21 cellular contexts compared by ENCODE assay signal in the genomic region with DNA sequence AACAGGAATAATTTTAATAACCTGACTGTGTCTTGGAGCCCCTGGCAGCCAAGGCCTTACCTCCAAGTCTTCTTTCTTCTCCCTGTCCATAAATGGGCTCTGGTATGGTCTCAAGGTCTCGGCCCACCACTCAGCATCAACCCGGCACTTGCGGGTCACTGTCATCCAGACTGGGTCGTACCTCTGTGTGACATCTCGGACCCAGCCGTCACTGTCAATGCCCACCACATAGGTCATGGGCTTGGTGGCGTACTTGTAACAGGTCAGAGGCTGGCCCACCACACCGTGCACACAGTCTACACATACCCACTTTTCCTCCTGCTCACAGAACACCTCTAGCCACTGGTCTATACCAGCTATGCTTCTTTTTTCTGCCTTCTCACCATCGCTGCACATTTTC. TPM values are rescaled to one million over a fixed set of nuclear protein-coding genes. Genes with fewer than 3 reads are reported as not detected.
DNase-seq lines count a peak whose midpoint lies in the region; ATAC-seq and TF ChIP-seq lines count a peak whose summit lies in the region.
"Had no signal": no experiment of that assay in that cellular context is flagged by ENCODE, and none has a peak within 500 bp of the region (broad histone marks: within the 10 kb centered on the region; RNA-seq: fewer than 3 reads in every experiment).

No MANE protein-coding gene starts in this region.

- H3K27ac Mint-ChIP-seq in activated CD4-positive, alpha-beta T cell treated with anti-CD3 and anti-CD28 coated beads, Interleukin-2, amount 10 ng/mL, durations not matched to agents 24 days and 14 days, result no peak overlapping the region
- no peak overlapping the region for H3K27ac Mint-ChIP-seq in activated CD4-positive, alpha-beta T cell treated with anti-CD3 and anti-CD28 coated beads for 36 hours
- peak overlapping the region; percentile 84 for H3K27ac Mint-ChIP-seq in T-helper 17 cell

- H3K4me3 Mint-ChIP-seq in activated CD4-positive, alpha-beta T cell treated with anti-CD3 and anti-CD28 coated beads, Interleukin-2, amount 10 ng/mL, durations not matched to agents 24 days and 14 days, result no peak overlapping the region
- no peak overlapping the region for H3K4me3 Mint-ChIP-seq in activated CD4-positive, alpha-beta T cell treated with anti-CD3 and anti-CD28 coated beads for 36 hours
- H3K4me3 Mint-ChIP-seq in T-helper 17 cell, result no peak overlapping the region
- H3K4me3 Mint-ChIP-seq: CD4-positive, alpha-beta memory T cell had no signal

- peak overlapping the region; percentile 13 for H3K4me3 ChIP-seq in psoas muscle
- H3K4me3 ChIP-seq: BLaER1 treated with 17β-estradiol and CSF1 and Interleukin-3, amounts not matched to agents 10 nM and 100 nM; GM12878; Peyer's patch had no signal

- WGBS in psoas muscle, 3 donors, result 96% methylated on average over 9 of the region's 9 CpGs

- TF ChIP-seq CTCF in psoas muscle (IDR thresholded peaks at IDR 0.05), result no peak

- ATAC-seq in activated CD4-positive, alpha-beta T cell treated with anti-CD3 and anti-CD28 coated beads for 36 hours, result no peak
- ATAC-seq in T-helper 17 cell, result no peak
- no peak for ATAC-seq in psoas muscle
- ATAC-seq: GM12878 had no signal

- peaks cover 13% of the 10 kb centered on the region for H3K4me1 ChIP-seq in psoas muscle
- H3K4me1 ChIP-seq: Peyer's patch had no signal

- H3K4me1 Mint-ChIP-seq in activated CD4-positive, alpha-beta T cell treated with anti-CD3 and anti-CD28 coated beads, Interleukin-2, amount 10 ng/mL, durations not matched to agents 24 days and 14 days, result peaks cover 5% of the 10 kb centered on the region
- peaks cover 4% of the 10 kb centered on the region for H3K4me1 Mint-ChIP-seq in activated CD4-positive, alpha-beta T cell treated with anti-CD3 and anti-CD28 coated beads for 36 hours
- peaks cover 12% of the 10 kb centered on the region for H3K4me1 Mint-ChIP-seq in T-helper 17 cell

- H3K36me3 Mint-ChIP-seq in activated CD4-positive, alpha-beta T cell treated with anti-CD3 and anti-CD28 coated beads, Interleukin-2, amount 10 ng/mL, durations not matched to agents 24 days and 14 days (ENCODE audit: low read depth), result peaks cover 70% of the 10 kb centered on the region
- peaks cover 64% of the 10 kb centered on the region for H3K36me3 Mint-ChIP-seq in activated CD4-positive, alpha-beta T cell treated with anti-CD3 and anti-CD28 coated beads for 36 hours (ENCODE audit: low read depth)
- peaks cover 29% of the 10 kb centered on the region for H3K36me3 Mint-ChIP-seq in T-helper 17 cell (ENCODE audit: low read depth)

- POLR2A ChIA-PET in activated CD4-positive, alpha-beta T cell treated with anti-CD3 and anti-CD28 coated beads for 36 hours (lab: Charles Lee), result interaction anchor here (1.0 kb wide), 1 partner anchor 21 kb away, joined by 3 read pairs; the partner anchor contains the start of genes LSM3 and XPC

- DNase-seq in activated CD4-positive, alpha-beta T cell treated with anti-CD3 and anti-CD28 coated beads, Interleukin-2, amount 10 ng/mL, durations not matched to agents 24 days and 14 days, result peak; percentile 50
- DNase-seq in activated CD4-positive, alpha-beta T cell treated with anti-CD3 and anti-CD28 coated beads for 36 hours, result no peak
- no peak for DNase-seq in T-helper 17 cell
- no peak for DNase-seq in epithelial cell of prostate (ENCODE audit: low read depth, low spot score)
- no peak for DNase-seq in psoas muscle
- no peak for DNase-seq in stimulated activated CD4-positive, alpha-beta T cell treated with anti-CD3 and anti-CD28 coated beads, Interleukin-4, amount 100 ng/mL, for 1 hour
- DNase-seq in RKO (ENCODE audit: low spot score), result no peak
- no peak for DNase-seq in AG20443 (ENCODE audit: low spot score)
- DNase-seq: ACHN; CD4-positive, alpha-beta memory T cell; DND-41; Kasumi-1; NCI-H1694; NCI-H2081; NCI-H2171; NCI-H345; NCI-H524; Peyer's patch had no signal

- H3K9me3 Mint-ChIP-seq in activated CD4-positive, alpha-beta T cell treated with anti-CD3 and anti-CD28 coated beads, Interleukin-2, amount 10 ng/mL, durations not matched to agents 24 days and 14 days, result peaks cover 6% of the 10 kb centered on the region
- peaks cover 9% of the 10 kb centered on the region for H3K9me3 Mint-ChIP-seq in activated CD4-positive, alpha-beta T cell treated with anti-CD3 and anti-CD28 coated beads for 36 hours (ENCODE audit: low read depth)

- H3K27me3 ChIP-seq in psoas muscle (ENCODE audit: insufficient read depth in 3 of 3, low read length in 2 of 3), result no peaks in the 10 kb centered on the region
- H3K27me3 ChIP-seq: BLaER1 treated with 17β-estradiol and CSF1 and Interleukin-3, amounts not matched to agents 10 nM and 100 nM; Peyer's patch had no signal

- H3K9me3 ChIP-seq in T-helper 17 cell (ENCODE audit: control insufficient read depth, low read length, poor library complexity, severe bottlenecking) (peaks cover 15% of the 10 kb centered on the region), psoas muscle (peaks cover 15% of the 10 kb centered on the region)

- no peaks in the 10 kb centered on the region for H3K27me3 Mint-ChIP-seq in activated CD4-positive, alpha-beta T cell treated with anti-CD3 and anti-CD28 coated beads, Interleukin-2, amount 10 ng/mL, durations not matched to agents 24 days and 14 days
- H3K27me3 Mint-ChIP-seq in activated CD4-positive, alpha-beta T cell treated with anti-CD3 and anti-CD28 coated beads for 36 hours, result no peaks in the 10 kb centered on the region
- no peaks in the 10 kb centered on the region for H3K27me3 Mint-ChIP-seq in T-helper 17 cell
- H3K27me3 Mint-ChIP-seq: CD4-positive, alpha-beta memory T cell had no signal

- intact Hi-C loops in activated CD4-positive, alpha-beta T cell treated with anti-CD3 and anti-CD28 coated beads, Interleukin-2, amount 10 ng/mL, durations not matched to agents 24 days and 14 days (cut with micrococcal nuclease), result no loop called here
- intact Hi-C loops in activated CD4-positive, alpha-beta T cell treated with anti-CD3 and anti-CD28 coated beads for 36 hours (cut with DNase I, micrococcal nuclease), result no loop called here
- intact Hi-C loops in psoas muscle (cut with DNase I), result no loop called here

- CTCF ChIA-PET in activated CD4-positive, alpha-beta T cell treated with anti-CD3 and anti-CD28 coated beads for 36 hours (lab: Charles Lee), result interaction anchor here (1.3 kb wide), 1 partner anchor 16 kb away, joined by 3 read pairs; no protein-coding TSS in a partner anchor

- peaks cover 8 to 98% of the 10 kb centered on the region in 2 donors for H3K36me3 ChIP-seq in psoas muscle (ENCODE audit: insufficient read depth in 1 of 2, low read depth in 1 of 2)

- H3K27ac ChIP-seq in epithelial cell of prostate, result peak overlapping the region; percentile 83
- H3K27ac ChIP-seq in psoas muscle, result peak overlapping the region; percentile 56
- H3K27ac ChIP-seq: 22Rv1; BLaER1 treated with 17β-estradiol and CSF1 and Interleukin-3, amounts not matched to agents 10 nM and 100 nM; Peyer's patch had no signal

RNA-seq across cellular contexts. Expression of gene XPC, which starts 20.4 kb away (rescaled TPM):
- 29.7 and 32.3 TPM in 2 replicates for total RNA-seq in activated CD4-positive, alpha-beta T cell treated with anti-CD3 and anti-CD28 coated beads, Interleukin-2, amount 10 ng/mL, durations not matched to agents 24 days and 14 days
- 10 to 100 TPM; 24.3 to 24.7 TPM for total RNA-seq in activated CD4-positive, alpha-beta T cell treated with anti-CD3 and anti-CD28 coated beads for 36 hours
- total RNA-seq in T-helper 17 cell, result 10 to 100 TPM; 65.0 to 76.4 TPM
- total RNA-seq in psoas muscle, result 10 to 100 TPM; 15.1 to 19.5 (median 16.8) TPM
- 1 to 10 TPM; 5.3 to 8.4 (median 6.2) TPM for polyA plus RNA-seq in psoas muscle

RNA-seq across cellular contexts. Expression of gene LSM3, which starts 20.7 kb away (rescaled TPM):
- total RNA-seq in activated CD4-positive, alpha-beta T cell treated with anti-CD3 and anti-CD28 coated beads, Interleukin-2, amount 10 ng/mL, durations not matched to agents 24 days and 14 days, result 17.4 and 18.0 TPM in 2 replicates
- 10 to 100 TPM; 23.0 to 30.2 TPM for total RNA-seq in activated CD4-positive, alpha-beta T cell treated with anti-CD3 and anti-CD28 coated beads for 36 hours
- total RNA-seq in T-helper 17 cell (1 to 10 TPM; 5.5 to 6.3 TPM), psoas muscle (10 to 100 TPM; 11.1 to 14.9 (median 13.2) TPM)
- 10 to 100 TPM; 13.9 to 20.2 (median 17.7) TPM for polyA plus RNA-seq in psoas muscle

RNA-seq across cellular contexts. Expression of gene TMEM43, which starts 33.1 kb away (rescaled TPM):
- 38.7 and 39.4 TPM in 2 replicates for total RNA-seq in activated CD4-positive, alpha-beta T cell treated with anti-CD3 and anti-CD28 coated beads, Interleukin-2, amount 10 ng/mL, durations not matched to agents 24 days and 14 days
- total RNA-seq in activated CD4-positive, alpha-beta T cell treated with anti-CD3 and anti-CD28 coated beads for 36 hours, result 10 to 100 TPM; 28.3 to 28.5 TPM
- 10 to 100 TPM; 45.6 to 51.4 TPM for total RNA-seq in T-helper 17 cell
- 100 to 1,000 TPM in 1 of 4 donors, 10 to 100 TPM in 3; 28.2 to 107 (median 34.2) TPM for total RNA-seq in psoas muscle
- 10 to 100 TPM; 41.5 to 79.0 (median 48.5) TPM for polyA plus RNA-seq in psoas muscle

RNA-seq across cellular contexts. Expression of gene CHCHD4, which starts 33.3 kb away (rescaled TPM):
- 27.7 and 29.6 TPM in 2 replicates for total RNA-seq in activated CD4-positive, alpha-beta T cell treated with anti-CD3 and anti-CD28 coated beads, Interleukin-2, amount 10 ng/mL, durations not matched to agents 24 days and 14 days
- total RNA-seq in activated CD4-positive, alpha-beta T cell treated with anti-CD3 and anti-CD28 coated beads for 36 hours, result 10 to 100 TPM; 23.3 TPM
- 1 to 10 TPM; 2.7 to 3.6 TPM for total RNA-seq in T-helper 17 cell
- total RNA-seq in psoas muscle, result 10 to 100 TPM; 18.5 to 26.8 (median 19.5) TPM
- polyA plus RNA-seq in psoas muscle, result 10 to 100 TPM; 29.5 to 55.4 (median 38.0) TPM
